12 cellular contexts compared by ENCODE assay signal in the genomic region with DNA sequence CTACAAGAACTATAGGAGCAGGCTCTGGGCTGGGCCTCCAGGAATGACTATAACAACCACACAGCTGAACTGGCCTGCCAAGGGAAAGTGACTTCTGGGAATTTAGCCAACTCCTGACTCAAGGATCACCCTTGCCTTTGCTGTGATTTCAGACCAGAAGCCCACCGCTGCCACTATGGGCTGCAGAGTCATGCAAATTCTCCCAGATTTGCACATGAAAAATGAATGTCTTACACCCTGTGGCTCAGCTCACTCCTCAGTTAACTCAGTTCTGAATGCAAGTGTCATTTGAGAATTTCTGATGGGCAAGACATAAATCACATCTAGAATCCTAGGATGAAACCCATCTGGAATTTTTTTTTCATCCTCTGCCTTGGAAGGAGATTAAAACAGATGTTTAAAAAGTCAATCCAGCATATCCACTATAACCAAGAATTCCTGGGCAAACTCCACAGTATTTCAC.
DNase-seq lines count a peak whose midpoint lies in the region; ATAC-seq and TF ChIP-seq lines count a peak whose summit lies in the region.
"Had no signal": no experiment of that assay in that cellular context is flagged by ENCODE, and none has a peak within 500 bp of the region (broad histone marks: within the 10 kb centered on the region; RNA-seq: fewer than 3 reads in every experiment).

No MANE protein-coding gene starts in this region.

- peak; percentile 79 for DNase-seq in AG04449 (ENCODE audit: low read depth, low spot score)
- peak; percentile 42 for DNase-seq in HK-2 (ENCODE audit: unreplicated experiment)
- peak; percentile 76 for DNase-seq in amniotic stem cell (lab: John Stamatoyannopoulos, UW)
- DNase-seq in iris pigment epithelial cell (ENCODE audit: low read depth): peak; percentile 95
- no peak for DNase-seq in BE2C
- DNase-seq in SK-N-DZ (ENCODE audit: low spot score): no peak
- DNase-seq in NAMALWA (ENCODE audit: low spot score): no peak
- DNase-seq: CD4-positive, alpha-beta T cell; colonic mucosa; NCI-H82; T-helper 17 cell had no signal

- CTCF ChIA-PET in AG04449 (lab: Yijun Ruan, JAX): no interaction called here

- H3K4me3 ChIP-seq in AG04449 (ENCODE audit: low read depth, low read length) (no peak overlapping the region), BE2C (ENCODE audit: low read depth, low read length) (no peak overlapping the region)
- H3K4me3 ChIP-seq: colonic mucosa had no signal

- TF ChIP-seq CTCF in AG04449 (IDR thresholded peaks at IDR 0.05; ENCODE audit: insufficient read depth, low read length, missing control alignments): no peak
- TF ChIP-seq CTCF in BE2C (IDR thresholded peaks at IDR 0.05; ENCODE audit: low read depth, low read length): no peak

- no peaks in the 10 kb centered on the region for H3K4me1 ChIP-seq in BE2C
- H3K4me1 ChIP-seq: colonic mucosa had no signal

- no peaks in the 10 kb centered on the region for H3K9me3 ChIP-seq in BE2C
- H3K9me3 ChIP-seq: colonic mucosa had no signal

- ATAC-seq in HG02571 (IDR thresholded peaks at IDR 0.05; ENCODE audit: unreplicated experiment): no peak
- ATAC-seq: T-helper 17 cell had no signal

- H3K27me3 ChIP-seq in BE2C: no peaks in the 10 kb centered on the region
- H3K27me3 ChIP-seq: colonic mucosa had no signal

- no peaks in the 10 kb centered on the region for H3K36me3 ChIP-seq in BE2C
- H3K36me3 ChIP-seq: colonic mucosa had no signal

- POLR2A ChIA-PET in AG04449 (lab: Yijun Ruan, JAX): interaction anchor here (1.0 kb wide), 1 partner anchor 61 kb away, joined by 4 read pairs; no protein-coding TSS in a partner anchor

Comparison
In these comparisons a context has a peak if more than half of its experiments do, and no peak if none do; other contexts are left out.
1. DNase-seq: peak in AG04449 (single experiment), HK-2 (single experiment), amniotic stem cell (single experiment) and iris pigment epithelial cell (single experiment); none in BE2C (single experiment), SK-N-DZ (single experiment) and NAMALWA (single experiment).